14 cellular contexts compared by ENCODE assay signal in genomic region chr5:55540024-55540423, GRCh38. TPM values are rescaled to one million over a fixed set of nuclear protein-coding genes. Genes with fewer than 3 reads are reported as not detected.
A peak's percentile ranks its signal among the peaks of the same experiment; 100 is the strongest.
DNase-seq lines count a peak whose midpoint lies in the region; ATAC-seq, FAIRE-seq and TF ChIP-seq lines count a peak whose summit lies in the region.
"Had no signal": no experiment of that assay in that cellular context is flagged by ENCODE, and none has a peak within 500 bp of the region (broad histone marks: within the 10 kb centered on the region; RNA-seq: fewer than 3 reads in every experiment).

No MANE protein-coding gene starts in this region.

- peak; percentile 40 for FAIRE-seq in GM12892 (lab: Jason Lieb, UNC)

- intact Hi-C loops in adrenal gland (cut with DNase I) (no loop called here), A673 (cut with micrococcal nuclease; ENCODE audit: unreplicated experiment) (no loop called here)

- no peaks in the 10 kb centered on the region for H3K27me3 ChIP-seq in adrenal gland
- no peaks in the 10 kb centered on the region for H3K27me3 ChIP-seq in A673 (replicated peaks; ENCODE audit: insufficient read depth, low read depth, low read length, poor library complexity)
- H3K27me3 ChIP-seq: right atrium auricular region had no signal

- DNase-seq in GM12892 (ENCODE audit: insufficient read length): no peak
- DNase-seq in RPMI7951 (ENCODE audit: low read depth): peak; percentile 3
- DNase-seq in hepatic stellate cell (ENCODE audit: low spot score): peak; percentile 44
- no peak for DNase-seq in activated effector memory CD4-positive, alpha-beta T cell treated with anti-CD3 and anti-CD28 coated beads, Interleukin-2, amount 50 U/mL, for 16 hours
- no peak for DNase-seq in adrenal gland
- no peak for DNase-seq in A673 (ENCODE audit: low spot score)
- DNase-seq: activated T-cell treated with anti-CD3 and anti-CD28 coated beads for 4 hours, NCI-H1092, NCI-H446, SHP77, substantia nigra had no signal

- peak; percentile 46 for ATAC-seq in HG02610 (IDR thresholded peaks at IDR 0.05; ENCODE audit: unreplicated experiment)
- ATAC-seq: esophagus mucosa had no signal

- H3K27ac ChIP-seq in adrenal gland (no peak overlapping the region), A673 (ENCODE audit: low read depth, low read length, poor library complexity, severe bottlenecking) (no peak overlapping the region)
- H3K27ac ChIP-seq: right atrium auricular region had no signal

- H3K9me3 ChIP-seq in adrenal gland (replicated peaks in 1 of 3) (no peaks in the 10 kb centered on the region), A673 (ENCODE audit: low read depth, low read length, poor library complexity, severe bottlenecking) (no peaks in the 10 kb centered on the region)
- H3K9me3 ChIP-seq: right atrium auricular region had no signal

- TF ChIP-seq CTCF in adrenal gland (IDR thresholded peaks at IDR 0.05) (no peak), A673 (conservative IDR thresholded peaks at IDR 0.05; ENCODE audit: low read depth, low read length) (no peak)

- H3K36me3 ChIP-seq in adrenal gland (replicated peaks in 1 of 2) (no peaks in the 10 kb centered on the region), A673 (ENCODE audit: insufficient read depth, low read length, poor library complexity, severe bottlenecking) (no peaks in the 10 kb centered on the region)
- H3K36me3 ChIP-seq: right atrium auricular region had no signal

- no TSS peak for BruUV-seq in A673 (replicated peaks; lab: Mats Ljungman, UMichigan)

- H3K4me1 ChIP-seq in adrenal gland (replicated peaks in 1 of 2): peaks cover 0 to 6% of the 10 kb centered on the region in 2 donors
- peaks cover 5% of the 10 kb centered on the region for H3K4me1 ChIP-seq in A673 (ENCODE audit: insufficient read depth, low read length, poor library complexity, severe bottlenecking)

- H3K4me3 ChIP-seq in adrenal gland (no peak overlapping the region), A673 (ENCODE audit: low read depth, low read length, poor library complexity, severe bottlenecking) (no peak overlapping the region)
- H3K4me3 ChIP-seq: right atrium auricular region had no signal

- WGBS in adrenal gland, 4 donors: 84 to 93% (median 88%) methylated on average over 1 of the region's 1 CpG

- TF ChIP-seq POLR2A in GM12892 (IDR thresholded peaks at IDR 0.05; ENCODE audit: low read depth, low read length) (no peak), adrenal gland (IDR thresholded peaks at IDR 0.05) (no peak)

- CTCF ChIA-PET in A673 (lab: Charles Lee): no interaction called here

- POLR2A ChIA-PET in A673 (lab: Charles Lee; ENCODE audit: low non-redundant PET): no interaction called here

RNA-seq across cellular contexts. Expression of gene PLPP1, which starts 5.3 kb away (rescaled TPM):
- 2.1 TPM for polyA plus RNA-seq in GM12892 (2012; ENCODE audit: missing spikeins)
- total RNA-seq in RPMI7951 (2014; rRNA removed; shearing (Covaris generic)): 26.7 and 30.3 TPM in 2 replicates
- total RNA-seq in adrenal gland (100 to 1,000 TPM in 5 of 8 donors, 10 to 100 TPM in 3; 80.8 to 716 (median 183) TPM), A673 (2021) (6.7 and 10.5 TPM in 2 replicates)
- polyA plus RNA-seq in adrenal gland: 100 to 1,000 TPM in 2 of 3 donors, 10 to 100 TPM in 1; 60.3 to 138 (median 130) TPM

Comparison
In these comparisons a context has a peak if more than half of its experiments do, and no peak if none do; other contexts are left out.
1. DNase-seq: peak in RPMI7951 (single experiment) and hepatic stellate cell (single experiment); none in GM12892 (single experiment), activated effector memory CD4-positive, alpha-beta T cell treated with anti-CD3 and anti-CD28 coated beads, Interleukin-2, amount 50 U/mL, for 16 hours (single experiment), adrenal gland (0 of 7) and A673 (single experiment).